7 cellular contexts compared by ENCODE assay signal in genomic region chr17:49185381-49185780, GRCh38. TPM values are rescaled to one million over a fixed set of nuclear protein-coding genes. Genes with fewer than 3 reads are reported as not detected.
"Had no signal": no experiment of that assay in that cellular context is flagged by ENCODE, and none has a peak within 500 bp of the region (broad histone marks: within the 10 kb centered on the region; RNA-seq: fewer than 3 reads in every experiment).

No MANE protein-coding gene starts in this region.

RNA-seq across cellular contexts. Expression of gene PHOSPHO1, which starts 45.2 kb away (rescaled TPM):
- total RNA-seq: subcutaneous adipose tissue, transverse colon, vagina had no signal

RNA-seq across cellular contexts. Expression of gene B4GALNT2, which starts 52.8 kb away (rescaled TPM):
- total RNA-seq: subcutaneous adipose tissue, temporal lobe, thoracic aorta, tibial nerve, urinary bladder, vagina had no signal
- polyA plus RNA-seq: urinary bladder had no signal
